In genomic region chr6:89925826-89926225, GRCh38 we compare ENCODE assay signal across 1 cellular context.
TF ChIP-seq lines count a peak whose summit lies in the region.

No MANE protein-coding gene starts in this region.

TF ChIP-seq in IMR-90, 13 proteins besides CTCF, POLR2A, EP300 and RAD21:
- TF ChIP-seq CEBPB (IDR thresholded peaks at IDR 0.05; ENCODE audit: low read depth, low read length) (peak; percentile 72), MAFK (IDR thresholded peaks at IDR 0.05; ENCODE audit: low read depth, low read length) (no peak)
